Comparison of ENCODE assay signal across 12 cellular contexts in the genomic region with DNA sequence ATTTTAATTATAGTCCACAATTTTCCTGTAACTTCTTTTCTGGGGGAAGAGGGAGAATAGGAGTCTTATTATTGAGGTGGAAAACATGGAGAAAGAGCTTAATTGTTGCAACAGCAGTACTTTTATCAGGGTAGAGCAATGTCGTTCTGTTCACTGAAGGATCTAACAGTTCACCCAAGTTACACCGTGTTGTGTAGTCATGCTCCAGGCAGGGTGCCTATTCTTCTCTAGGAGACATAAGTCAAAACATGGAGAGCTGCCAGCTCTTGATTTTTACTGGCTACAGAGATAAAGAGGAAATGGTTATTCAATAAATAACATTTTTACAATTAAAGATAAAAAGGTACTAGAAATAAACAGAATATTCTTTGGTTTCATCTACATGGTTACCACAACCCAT.
DNase-seq lines count a peak whose midpoint lies in the region; ATAC-seq and TF ChIP-seq lines count a peak whose summit lies in the region.
"Had no signal": no experiment of that assay in that cellular context is flagged by ENCODE, and none has a peak within 500 bp of the region (broad histone marks: within the 10 kb centered on the region; RNA-seq: fewer than 3 reads in every experiment).

No MANE protein-coding gene starts in this region.

- H3K36me3 Mint-ChIP-seq in stimulated activated naive B cell treated with anti-CD40 and anti-IgM and Interleukin-4, amounts not matched to agents 10 μg/mL and 1 μg/mL and 100 μg/mL, for 72 hours: no peaks in the 10 kb centered on the region
- H3K36me3 Mint-ChIP-seq: activated naive CD4-positive, alpha-beta T cell treated with anti-CD3 and anti-CD28 coated beads, Interleukin-2, amount 50 U/mL, for 72 hours had no signal

- DNase-seq in Right ventricle myocardium superior (no peak), left ventricle myocardium superior (no peak), foreskin fibroblast (peak; percentile 78 to 86), NCI-H2107 (lab: John Stamatoyannopoulos, UW) (no peak)
- no peak for DNase-seq in stimulated activated naive B cell treated with anti-CD40 and anti-IgM and Interleukin-4, amounts not matched to agents 10 μg/mL and 1 μg/mL and 100 μg/mL, for 72 hours
- DNase-seq in activated naive CD4-positive, alpha-beta T cell (lab: John Stamatoyannopoulos, UW): no peak
- DNase-seq: C1 segment of cervical spinal cord; effector memory CD4-positive, alpha-beta T cell; upper lobe of left lung had no signal

- H3K36me3 ChIP-seq in subcutaneous abdominal adipose tissue (ENCODE audit: control insufficient read depth in 5 of 5, insufficient read depth in 5 of 5, low read length in 5 of 5): no peaks in the 10 kb centered on the region
- H3K36me3 ChIP-seq: upper lobe of left lung had no signal

- TF ChIP-seq CTCF in VCaP (conservative IDR thresholded peaks at IDR 0.05) (no peak), foreskin fibroblast (IDR thresholded peaks at IDR 0.05; ENCODE audit: low read depth, low read length) (no peak)

- H3K9me3 Mint-ChIP-seq in stimulated activated naive B cell treated with anti-CD40 and anti-IgM and Interleukin-4, amounts not matched to agents 10 μg/mL and 1 μg/mL and 100 μg/mL, for 72 hours: no peaks in the 10 kb centered on the region

- intact Hi-C loops in Right ventricle myocardium superior (cut with DNase I) (no loop called here), left ventricle myocardium superior (cut with micrococcal nuclease) (no loop called here)

- H3K27ac ChIP-seq in VCaP (peak overlapping the region; percentile 16; the same call in 1 of the 2 replicates), subcutaneous abdominal adipose tissue (ENCODE audit: low read depth, low read length) (peak overlapping the region; percentile 73)
- H3K27ac ChIP-seq: upper lobe of left lung had no signal

- H3K4me3 ChIP-seq in foreskin fibroblast (ENCODE audit: low read depth in 1 of 2, low read length in 2 of 2) (no peak overlapping the region), subcutaneous abdominal adipose tissue (ENCODE audit: low read depth in 1 of 5, low read length in 5 of 5) (no peak overlapping the region)
- H3K4me3 ChIP-seq: upper lobe of left lung had no signal

- no peak overlapping the region for H3K4me3 Mint-ChIP-seq in stimulated activated naive B cell treated with anti-CD40 and anti-IgM and Interleukin-4, amounts not matched to agents 10 μg/mL and 1 μg/mL and 100 μg/mL, for 72 hours

- ATAC-seq in Right ventricle myocardium superior (ENCODE audit: poor library complexity) (peak; percentile 43), left ventricle myocardium superior (no peak)
- no peak for ATAC-seq in stimulated activated naive B cell treated with anti-CD40 and anti-IgM and Interleukin-4, amounts not matched to agents 10 μg/mL and 1 μg/mL and 100 μg/mL, for 72 hours (replicated peaks)
- ATAC-seq: activated naive CD4-positive, alpha-beta T cell treated with anti-CD3 and anti-CD28 coated beads, Interleukin-2, amount 50 U/mL, for 72 hours had no signal

- H3K27me3 ChIP-seq in subcutaneous abdominal adipose tissue (ENCODE audit: control insufficient read depth in 5 of 5, insufficient read depth in 4 of 5, low read length in 5 of 5): no peaks in the 10 kb centered on the region
- H3K27me3 ChIP-seq: upper lobe of left lung had no signal

- no peak overlapping the region for H3K27ac Mint-ChIP-seq in stimulated activated naive B cell treated with anti-CD40 and anti-IgM and Interleukin-4, amounts not matched to agents 10 μg/mL and 1 μg/mL and 100 μg/mL, for 72 hours
- H3K27ac Mint-ChIP-seq: activated naive CD4-positive, alpha-beta T cell treated with anti-CD3 and anti-CD28 coated beads, Interleukin-2, amount 50 U/mL, for 72 hours had no signal

- H3K9ac ChIP-seq in subcutaneous abdominal adipose tissue (ENCODE audit: low read length in 5 of 5): no peak overlapping the region

- H3K9me3 ChIP-seq in subcutaneous abdominal adipose tissue (ENCODE audit: control insufficient read depth in 5 of 5, low read length in 5 of 5): no peaks in the 10 kb centered on the region
- H3K9me3 ChIP-seq: upper lobe of left lung had no signal

- peaks cover 0 to 21% (median 0%) of the 10 kb centered on the region in 5 donors for H3K4me1 ChIP-seq in subcutaneous abdominal adipose tissue (ENCODE audit: control insufficient read depth in 5 of 5, insufficient read depth in 5 of 5, low read length in 5 of 5)

- peaks cover 0 to 2% of the 10 kb centered on the region in 2 donors for H3K4me1 Mint-ChIP-seq in stimulated activated naive B cell treated with anti-CD40 and anti-IgM and Interleukin-4, amounts not matched to agents 10 μg/mL and 1 μg/mL and 100 μg/mL, for 72 hours

- no peaks in the 10 kb centered on the region for H3K27me3 Mint-ChIP-seq in stimulated activated naive B cell treated with anti-CD40 and anti-IgM and Interleukin-4, amounts not matched to agents 10 μg/mL and 1 μg/mL and 100 μg/mL, for 72 hours

Comparison
In these comparisons a context has a peak if more than half of its experiments do, and no peak if none do; other contexts are left out.
1. DNase-seq: peak in foreskin fibroblast (2 of 2); none in Right ventricle myocardium superior (single experiment), left ventricle myocardium superior (single experiment), stimulated activated naive B cell treated with anti-CD40 and anti-IgM and Interleukin-4, amounts not matched to agents 10 μg/mL and 1 μg/mL and 100 μg/mL, for 72 hours (single experiment), activated naive CD4-positive, alpha-beta T cell (0 of 4) and NCI-H2107 (single experiment).